In the genomic region with DNA sequence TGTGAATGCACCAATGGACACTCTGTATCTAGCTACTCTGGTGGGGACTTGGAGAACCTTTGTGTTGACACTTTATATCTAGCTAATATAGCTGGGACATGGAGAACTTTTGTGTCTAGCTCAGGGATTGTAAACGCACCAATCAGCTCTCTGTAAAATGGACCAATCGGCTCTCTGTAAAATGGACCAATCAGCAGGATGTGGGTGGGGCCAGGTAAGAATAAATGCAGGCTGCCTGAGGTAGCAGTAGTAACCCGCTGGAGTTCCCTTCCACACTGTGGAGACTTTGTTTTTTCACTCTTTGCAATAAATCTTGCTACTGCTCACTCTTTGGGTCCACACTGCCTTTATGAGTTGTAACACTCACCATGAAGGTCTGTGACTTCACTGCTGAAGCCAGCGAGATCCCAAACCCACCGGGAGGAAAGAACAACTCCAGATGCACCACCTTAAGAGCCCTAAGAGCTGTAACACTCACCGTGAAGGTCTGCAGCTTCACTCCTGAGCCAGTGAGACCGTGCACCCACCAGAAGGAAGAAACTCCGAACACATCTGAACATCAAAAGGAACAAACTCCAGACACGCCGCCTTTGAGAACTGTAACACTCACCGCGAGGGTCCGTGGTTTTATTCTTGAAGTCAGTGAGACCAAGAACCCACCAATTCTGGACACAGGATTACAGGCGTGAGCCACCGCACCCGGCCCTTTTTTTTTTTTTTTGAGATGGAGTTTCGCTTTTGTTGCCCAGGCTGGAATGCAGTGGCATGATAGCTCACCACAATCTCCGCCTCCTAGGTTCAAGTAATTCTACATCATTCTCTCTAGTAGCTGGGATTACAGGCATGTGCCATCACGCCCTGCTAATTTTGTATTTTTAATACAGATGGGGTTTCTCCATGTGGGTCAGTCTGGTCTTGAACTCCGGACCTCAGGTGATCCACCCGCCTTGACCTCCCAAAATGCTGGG, we compare ENCODE assay signal across 8 cellular contexts. TPM values are rescaled to one million over a fixed set of nuclear protein-coding genes. Genes with fewer than 3 reads are reported as not detected.
DNase-seq lines count a peak whose midpoint lies in the region; ATAC-seq and TF ChIP-seq lines count a peak whose summit lies in the region.
"Not testable (repeated sequence)": the region's sequence is repeated elsewhere in the genome, so short reads cannot be mapped to it uniquely, and the experiment has no call there.

No MANE protein-coding gene starts in this region.

- CTCF ChIA-PET in activated CD8-positive, alpha-beta memory T cell treated with anti-CD3 and anti-CD28 coated beads, Interleukin-2, amount 10 ng/mL, durations not matched to agents 7 days and 5 days (lab: Charles Lee) = interaction anchor here (0.6 to 3.2 kb wide), 4 partner anchors 18 to 108 kb away, joined by 4 to 11 read pairs (median 5); no protein-coding TSS in a partner anchor

- not testable (repeated sequence) for H4K20me1 ChIP-seq in DND-41 (ENCODE audit: insufficient read depth, low read length); MM.1S (ENCODE audit: insufficient read depth, low read length)

- H2AFZ ChIP-seq in DND-41 (ENCODE audit: low read depth, low read length) = peak overlapping the region; percentile 89
- not testable (repeated sequence) for H2AFZ ChIP-seq in MM.1S (ENCODE audit: low read length)

- peak; percentile 75 for ATAC-seq in DND-41 (ENCODE audit: insufficient read depth, low read depth)
- ATAC-seq in activated CD8-positive, alpha-beta memory T cell treated with anti-CD3 and anti-CD28 coated beads, Interleukin-2, amount 10 ng/mL, durations not matched to agents 7 days and 5 days = peak; percentile 62
- not testable (repeated sequence) for ATAC-seq in natural killer cell treated with Interleukin-12 subunit alpha and Interleukin-12 subunit beta and Interleukin-15 and Interleukin-18, amount 100 ng/mL, for 72 hours; stimulated activated effector memory CD8-positive, alpha-beta T cell treated with anti-CD3 and anti-CD28 coated beads, Interleukin-12 subunit alpha, Interleukin-12 subunit beta, amount 100 ng/mL, for 72 hours

- H3K9me2 ChIP-seq in MM.1S (replicated peaks; ENCODE audit: insufficient read depth, low read length) = not testable (repeated sequence)

- TF ChIP-seq CTCF in DND-41 (IDR thresholded peaks at IDR 0.05; ENCODE audit: borderline replicate concordance, extremely low read depth, low read length, poor library complexity, severe bottlenecking); MM.1S (IDR thresholded peaks at IDR 0.05; ENCODE audit: low read length): not testable (repeated sequence)

- not testable (repeated sequence) for H3K27me3 ChIP-seq in DND-41 (ENCODE audit: insufficient read depth, low read length, poor library complexity); MM.1S (replicated peaks; ENCODE audit: insufficient read depth, low read length)

- H3K9me3 ChIP-seq in DND-41 (ENCODE audit: insufficient read depth, low read length, severe bottlenecking); MM.1S (replicated peaks; ENCODE audit: insufficient read depth, low read length): not testable (repeated sequence)

- H3K27me3 Mint-ChIP-seq in T-helper 2 cell treated with Interferon-gamma antibody and Interleukin-4, amounts not matched to agents 5 μg/mL and 100 μg/mL, for 36 hours (ENCODE audit: low read depth); activated CD8-positive, alpha-beta memory T cell treated with anti-CD3 and anti-CD28 coated beads, Interleukin-2, amount 10 ng/mL, durations not matched to agents 7 days and 5 days; natural killer cell treated with Interleukin-12 subunit alpha and Interleukin-12 subunit beta and Interleukin-15 and Interleukin-18, amount 100 ng/mL, for 72 hours: not testable (repeated sequence)

- H3K27ac Mint-ChIP-seq in T-helper 2 cell treated with Interferon-gamma antibody and Interleukin-4, amounts not matched to agents 5 μg/mL and 100 μg/mL, for 36 hours = peak overlapping the region; percentile 45
- H3K27ac Mint-ChIP-seq in activated CD8-positive, alpha-beta memory T cell treated with anti-CD3 and anti-CD28 coated beads, Interleukin-2, amount 10 ng/mL, durations not matched to agents 7 days and 5 days = peak overlapping the region; percentile 40
- H3K27ac Mint-ChIP-seq in natural killer cell treated with Interleukin-12 subunit alpha and Interleukin-12 subunit beta and Interleukin-15 and Interleukin-18, amount 100 ng/mL, for 72 hours = not testable (repeated sequence)
- peak overlapping the region; percentile 14 for H3K27ac Mint-ChIP-seq in stimulated activated effector memory CD8-positive, alpha-beta T cell treated with anti-CD3 and anti-CD28 coated beads, Interleukin-12 subunit alpha, Interleukin-12 subunit beta, amount 100 ng/mL, for 72 hours

- H3K27ac ChIP-seq in DND-41 (ENCODE audit: low read length) = peak overlapping the region; percentile 56; the same call in 1 of the 2 replicates
- H3K27ac ChIP-seq in MM.1S (ENCODE audit: low read length) = peak overlapping the region; percentile 68; the same call in 1 of the 2 replicates

- H3K36me3 Mint-ChIP-seq in T-helper 2 cell treated with Interferon-gamma antibody and Interleukin-4, amounts not matched to agents 5 μg/mL and 100 μg/mL, for 36 hours (ENCODE audit: low read depth); activated CD8-positive, alpha-beta memory T cell treated with anti-CD3 and anti-CD28 coated beads, Interleukin-2, amount 10 ng/mL, durations not matched to agents 7 days and 5 days; natural killer cell treated with Interleukin-12 subunit alpha and Interleukin-12 subunit beta and Interleukin-15 and Interleukin-18, amount 100 ng/mL, for 72 hours; stimulated activated effector memory CD8-positive, alpha-beta T cell treated with anti-CD3 and anti-CD28 coated beads, Interleukin-12 subunit alpha, Interleukin-12 subunit beta, amount 100 ng/mL, for 72 hours: not testable (repeated sequence)

- H3K4me3 Mint-ChIP-seq in T-helper 2 cell treated with Interferon-gamma antibody and Interleukin-4, amounts not matched to agents 5 μg/mL and 100 μg/mL, for 36 hours = peak overlapping the region; percentile 83
- H3K4me3 Mint-ChIP-seq in activated CD8-positive, alpha-beta memory T cell treated with anti-CD3 and anti-CD28 coated beads, Interleukin-2, amount 10 ng/mL, durations not matched to agents 7 days and 5 days = peak overlapping the region; percentile 70
- H3K4me3 Mint-ChIP-seq in natural killer cell treated with Interleukin-12 subunit alpha and Interleukin-12 subunit beta and Interleukin-15 and Interleukin-18, amount 100 ng/mL, for 72 hours = peak overlapping the region; percentile 32
- H3K4me3 Mint-ChIP-seq in stimulated activated effector memory CD8-positive, alpha-beta T cell treated with anti-CD3 and anti-CD28 coated beads, Interleukin-12 subunit alpha, Interleukin-12 subunit beta, amount 100 ng/mL, for 72 hours = peak overlapping the region; percentile 54

- not testable (repeated sequence) for H3K9me3 Mint-ChIP-seq in T-helper 2 cell treated with Interferon-gamma antibody and Interleukin-4, amounts not matched to agents 5 μg/mL and 100 μg/mL, for 36 hours; activated CD8-positive, alpha-beta memory T cell treated with anti-CD3 and anti-CD28 coated beads, Interleukin-2, amount 10 ng/mL, durations not matched to agents 7 days and 5 days (ENCODE audit: low read depth); natural killer cell treated with Interleukin-12 subunit alpha and Interleukin-12 subunit beta and Interleukin-15 and Interleukin-18, amount 100 ng/mL, for 72 hours; stimulated activated effector memory CD8-positive, alpha-beta T cell treated with anti-CD3 and anti-CD28 coated beads, Interleukin-12 subunit alpha, Interleukin-12 subunit beta, amount 100 ng/mL, for 72 hours

- H3K4me1 ChIP-seq in DND-41 (ENCODE audit: insufficient read depth, low read length) = peaks cover 15% of the 10 kb centered on the region
- not testable (repeated sequence) for H3K4me1 ChIP-seq in MM.1S (ENCODE audit: low read length)

- H3K4me1 Mint-ChIP-seq in T-helper 2 cell treated with Interferon-gamma antibody and Interleukin-4, amounts not matched to agents 5 μg/mL and 100 μg/mL, for 36 hours (ENCODE audit: low read depth) = peaks cover 15% of the 10 kb centered on the region
- H3K4me1 Mint-ChIP-seq in activated CD8-positive, alpha-beta memory T cell treated with anti-CD3 and anti-CD28 coated beads, Interleukin-2, amount 10 ng/mL, durations not matched to agents 7 days and 5 days; natural killer cell treated with Interleukin-12 subunit alpha and Interleukin-12 subunit beta and Interleukin-15 and Interleukin-18, amount 100 ng/mL, for 72 hours (ENCODE audit: low read depth in 2 of 2): not testable (repeated sequence)
- peaks cover 12% of the 10 kb centered on the region for H3K4me1 Mint-ChIP-seq in stimulated activated effector memory CD8-positive, alpha-beta T cell treated with anti-CD3 and anti-CD28 coated beads, Interleukin-12 subunit alpha, Interleukin-12 subunit beta, amount 100 ng/mL, for 72 hours

- H3K36me3 ChIP-seq in DND-41 (ENCODE audit: insufficient read depth, low read length); MM.1S (replicated peaks; ENCODE audit: insufficient read depth, low read length): not testable (repeated sequence)

- peak overlapping the region; percentile 25 to 69; a peak in 3 of 4 replicates for H3K4me3 ChIP-seq in DND-41 (ENCODE audit: low read depth in 1 of 2, low read length in 2 of 2)
- peak overlapping the region; percentile 51 for H3K4me3 ChIP-seq in MM.1S (ENCODE audit: low read length)

- DNase-seq in DND-41 (peak; percentile 52), MM.1S (peak; percentile 57), amniotic epithelial cell (ENCODE audit: low read depth) (peak; percentile 67), fibroblast of peridontal ligament (ENCODE audit: extremely low read depth) (peak; percentile 58)
- DNase-seq in T-helper 2 cell treated with Interferon-gamma antibody and Interleukin-4, amounts not matched to agents 5 μg/mL and 100 μg/mL, for 36 hours (ENCODE audit: low spot score); activated CD8-positive, alpha-beta memory T cell treated with anti-CD3 and anti-CD28 coated beads, Interleukin-2, amount 10 ng/mL, durations not matched to agents 7 days and 5 days; natural killer cell treated with Interleukin-12 subunit alpha and Interleukin-12 subunit beta and Interleukin-15 and Interleukin-18, amount 100 ng/mL, for 72 hours (ENCODE audit: low spot score); stimulated activated effector memory CD8-positive, alpha-beta T cell treated with anti-CD3 and anti-CD28 coated beads, Interleukin-12 subunit alpha, Interleukin-12 subunit beta, amount 100 ng/mL, for 72 hours (ENCODE audit: low spot score in 2 of 2): not testable (repeated sequence)

- not testable (repeated sequence) for H3K79me2 ChIP-seq in DND-41 (ENCODE audit: insufficient read depth, low read length); MM.1S (ENCODE audit: low read length)

- H3F3A ChIP-seq in MM.1S (ENCODE audit: insufficient read depth, low read length) = peaks cover 12% of the 10 kb centered on the region

- H3K9ac ChIP-seq in DND-41 (ENCODE audit: low read depth, low read length) = peak overlapping the region; percentile 52
- peak overlapping the region; percentile 25; the same call in 1 of the 2 replicates for H3K9ac ChIP-seq in MM.1S (ENCODE audit: low read length)

- H3K4me2 ChIP-seq in DND-41 (ENCODE audit: insufficient read depth, low read length) = peak overlapping the region; percentile 87
- peak overlapping the region; percentile 43; the same call in 1 of the 2 replicates for H3K4me2 ChIP-seq in MM.1S (ENCODE audit: low read depth, low read length)

RNA-seq across cellular contexts. Expression of gene CLIC4, which starts 22.9 kb away (rescaled TPM):
- total RNA-seq in activated CD8-positive, alpha-beta memory T cell treated with anti-CD3 and anti-CD28 coated beads, Interleukin-2, amount 10 ng/mL, durations not matched to agents 7 days and 5 days = 10 to 100 TPM; 16.9 to 23.0 TPM
- total RNA-seq in natural killer cell treated with Interleukin-12 subunit alpha and Interleukin-12 subunit beta and Interleukin-15 and Interleukin-18, amount 100 ng/mL, for 72 hours = 10 to 100 TPM; 11.0 to 14.0 TPM

Comparison
In these comparisons a context has a peak if more than half of its experiments do, and no peak if none do; other contexts are left out.
1. H3K4me3 Mint-ChIP-seq: peak in every context shown above with its lines; median percentile 83 in T-helper 2 cell treated with Interferon-gamma antibody and Interleukin-4, amounts not matched to agents 5 μg/mL and 100 μg/mL, for 36 hours; 70 in activated CD8-positive, alpha-beta memory T cell treated with anti-CD3 and anti-CD28 coated beads, Interleukin-2, amount 10 ng/mL, durations not matched to agents 7 days and 5 days; 54 in stimulated activated effector memory CD8-positive, alpha-beta T cell treated with anti-CD3 and anti-CD28 coated beads, Interleukin-12 subunit alpha, Interleukin-12 subunit beta, amount 100 ng/mL, for 72 hours; 32 in natural killer cell treated with Interleukin-12 subunit alpha and Interleukin-12 subunit beta and Interleukin-15 and Interleukin-18, amount 100 ng/mL, for 72 hours.